In the genomic region with DNA sequence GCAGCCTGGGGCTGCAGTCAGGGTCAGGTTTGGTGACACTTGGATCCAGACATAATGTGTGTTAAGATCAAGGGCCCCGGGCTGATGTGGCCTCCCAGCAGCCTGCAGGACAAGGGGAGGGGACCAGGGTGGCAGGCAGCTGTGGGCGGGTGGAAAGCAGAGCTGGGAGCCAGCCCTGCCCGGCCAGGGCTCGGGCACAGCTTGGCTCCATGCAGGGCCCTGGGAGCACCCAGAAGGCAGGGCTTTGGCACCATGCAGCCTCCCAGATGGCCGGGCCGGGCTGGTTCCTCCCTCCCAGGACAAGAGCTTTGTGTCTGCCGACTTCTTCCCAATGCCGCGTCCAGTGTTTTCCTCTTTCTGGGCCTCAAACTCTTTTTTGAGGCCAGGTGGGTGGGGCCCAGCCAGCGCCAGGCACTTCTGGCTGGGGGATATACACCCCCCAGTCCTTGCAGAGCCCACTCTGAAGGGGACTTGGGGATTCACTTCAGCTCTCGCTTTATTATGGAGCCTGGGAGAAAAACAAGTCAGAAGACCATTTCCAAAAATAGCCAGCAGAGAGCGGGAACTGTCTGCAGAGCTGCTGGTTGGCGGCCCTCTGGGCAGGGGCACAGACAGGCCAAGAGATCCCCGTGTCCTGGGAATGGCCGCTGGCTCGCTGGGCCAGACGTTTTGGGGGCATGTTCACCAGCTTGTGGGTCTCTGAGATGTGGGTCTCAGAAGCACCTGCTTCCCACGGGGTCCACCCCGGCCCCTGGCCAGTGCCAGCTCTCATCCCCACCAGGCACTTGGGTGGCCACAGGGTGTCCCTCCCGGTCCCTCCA, we compare ENCODE assay signal across 12 cellular contexts.
DNase-seq lines count a peak whose midpoint lies in the region; ATAC-seq and TF ChIP-seq lines count a peak whose summit lies in the region.
"Had no signal": no experiment of that assay in that cellular context is flagged by ENCODE, and none has a peak within 500 bp of the region (broad histone marks: within the 10 kb centered on the region; RNA-seq: fewer than 3 reads in every experiment).

No MANE protein-coding gene starts in this region.

- peak; percentile 40 for DNase-seq in G401 (ENCODE audit: low spot score)
- peak; percentile 17 for DNase-seq in choroid plexus epithelial cell (ENCODE audit: low read depth)
- DNase-seq in hepatic stellate cell (ENCODE audit: low spot score): peak; percentile 50
- DNase-seq in gastrocnemius medialis: no peak
- DNase-seq in NCI-H1694 treated with DMSO at 0.1 percent for 48 hours (lab: John Stamatoyannopoulos, UW): no peak
- no peak for DNase-seq in SW480 (ENCODE audit: low spot score)
- no peak for DNase-seq in GM13976 (ENCODE audit: low spot score)
- no peak for DNase-seq in NCI-H526 treated with DMSO at 0.1 percent for 48 hours (lab: John Stamatoyannopoulos, UW)
- DNase-seq: GOT3, NCI-H1930, T1000 had no signal

- no peak for TF ChIP-seq CTCF in choroid plexus epithelial cell (conservative IDR thresholded peaks at IDR 0.05; ENCODE audit: low read depth, low read length)
- no peak for TF ChIP-seq CTCF in gastrocnemius medialis (IDR thresholded peaks at IDR 0.05 in 4 of 5, conservative IDR thresholded peaks at IDR 0.05 in 1 of 5)
- TF ChIP-seq CTCF in GM13976 (IDR thresholded peaks at IDR 0.05; ENCODE audit: borderline replicate concordance, control extremely low read depth, extremely low read depth, insufficient read depth, missing control alignments): no peak

- H3K4me3 ChIP-seq in choroid plexus epithelial cell (ENCODE audit: low read depth, low read length) (no peak overlapping the region), gastrocnemius medialis (no peak overlapping the region)
- H3K4me3 ChIP-seq: BLaER1 treated with 17β-estradiol and CSF1 and Interleukin-3, amounts not matched to agents 10 nM and 100 nM had no signal

- H3K27ac ChIP-seq in gastrocnemius medialis: peak overlapping the region in 3 of 4 donors; percentile 50 to 62 (median 52)
- H3K27ac ChIP-seq: BLaER1 treated with 17β-estradiol and CSF1 and Interleukin-3, amounts not matched to agents 10 nM and 100 nM had no signal

- no peaks in the 10 kb centered on the region for H3K9me3 ChIP-seq in gastrocnemius medialis

- no peaks in the 10 kb centered on the region for H3K36me3 ChIP-seq in gastrocnemius medialis
- H3K36me3 ChIP-seq: BLaER1 treated with 17β-estradiol and CSF1 and Interleukin-3, amounts not matched to agents 10 nM and 100 nM had no signal

- peak in 1 of 2 donors; percentile 54 for ATAC-seq in gastrocnemius medialis

- intact Hi-C loops in gastrocnemius medialis (cut with DNase I; ENCODE audit: low total_unique reads): loop anchor here (5.0 kb wide), 1 partner anchor 72 kb away; no protein-coding TSS in a partner anchor

- in situ Hi-C loops in G401 (cut with HindIII; ENCODE audit: low sequenced_read_pairs): no loop called here
- in situ Hi-C loops in gastrocnemius medialis (cut with MboI; ENCODE audit: low sequenced_read_pairs in 4 of 4): no loop called here
- in situ Hi-C loops in GM13976 (cut with MboI; ENCODE audit: low sequenced_read_pairs, unreplicated experiment): no loop called here

- no peak for TF ChIP-seq POLR2A in gastrocnemius medialis (IDR thresholded peaks at IDR 0.05)

- H3K27me3 ChIP-seq in gastrocnemius medialis: peaks cover 5 to 10% (median 7%) of the 10 kb centered on the region in 3 donors

- peaks cover 0 to 3% of the 10 kb centered on the region in 2 donors for H3K4me1 ChIP-seq in gastrocnemius medialis

Comparison
In these comparisons a context has a peak if more than half of its experiments do, and no peak if none do; other contexts are left out.
1. DNase-seq: peak in G401 (single experiment), choroid plexus epithelial cell (single experiment) and hepatic stellate cell (single experiment); none in gastrocnemius medialis (0 of 2), NCI-H1694 treated with DMSO at 0.1 percent for 48 hours (single experiment), SW480 (single experiment), GM13976 (single experiment) and NCI-H526 treated with DMSO at 0.1 percent for 48 hours (single experiment).